ENCODE assay signal across 8 cellular contexts in the genomic region with DNA sequence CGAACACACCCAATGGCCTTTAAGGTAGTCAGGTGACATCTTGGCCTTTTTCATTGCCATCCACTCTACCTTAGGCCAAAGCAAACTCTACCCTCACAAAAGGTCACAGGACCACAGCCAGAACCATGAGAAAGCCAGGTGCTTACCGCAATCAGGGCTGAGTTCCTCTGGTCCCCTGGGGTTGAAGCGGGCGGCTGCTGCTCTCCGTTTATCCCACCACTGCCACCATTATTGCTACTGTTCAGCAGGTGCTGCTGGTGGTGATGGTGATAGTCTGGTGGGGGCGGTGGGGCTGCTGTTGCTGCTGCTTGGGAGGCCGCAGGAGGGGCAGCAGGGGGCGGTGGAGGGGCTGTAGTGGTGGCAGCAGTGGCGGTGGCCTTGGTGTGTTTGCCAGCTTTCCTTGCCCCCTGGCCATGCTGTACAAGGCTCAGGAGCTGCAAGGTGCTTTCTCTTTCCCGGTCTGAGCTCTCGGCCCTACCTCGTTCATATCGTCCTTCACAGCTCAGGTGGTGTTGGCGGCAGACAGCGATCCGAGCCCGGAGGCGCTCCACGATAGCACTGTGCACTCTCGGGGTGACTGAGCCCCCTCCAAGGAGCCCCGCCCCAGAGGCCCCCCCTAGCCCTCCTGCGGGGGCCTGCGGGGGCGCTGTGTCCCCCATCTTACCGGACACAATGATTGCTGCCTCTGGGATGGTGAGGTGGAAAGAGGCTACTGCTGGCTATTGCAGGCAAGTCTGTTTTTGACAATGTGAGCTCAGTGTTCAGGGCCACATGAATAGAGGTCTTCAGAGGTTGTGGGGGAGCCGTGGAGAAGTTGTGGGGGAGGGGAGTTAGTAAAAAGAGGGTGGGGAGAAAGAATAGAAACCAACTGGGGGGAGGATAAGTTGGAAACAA. TPM values are rescaled to one million over a fixed set of nuclear protein-coding genes. Genes with fewer than 3 reads are reported as not detected.
DNase-seq lines count a peak whose midpoint lies in the region; ATAC-seq and TF ChIP-seq lines count a peak whose summit lies in the region.

No MANE protein-coding gene starts in this region.

- H3K27ac Mint-ChIP-seq in CD4-positive, CD25-positive, alpha-beta regulatory T cell, result peak overlapping the region; percentile 89 to 98 (median 94)
- H3K27ac Mint-ChIP-seq in endodermal cell, result no peak overlapping the region
- peak overlapping the region; percentile 96 for H3K27ac Mint-ChIP-seq in stimulated activated naive B cell treated with anti-CD40 and anti-IgM and Interleukin-4, amounts not matched to agents 10 μg/mL and 1 μg/mL and 100 μg/mL, for 72 hours

- peaks cover 62% of the 10 kb centered on the region for H3K79me2 ChIP-seq in MM.1S (ENCODE audit: low read length)

- peaks cover 62% of the 10 kb centered on the region for H3K4me1 ChIP-seq in CD4-positive, CD25-positive, alpha-beta regulatory T cell (ENCODE audit: control insufficient read depth, insufficient read depth, low read length, poor library complexity, severe bottlenecking)
- H3K4me1 ChIP-seq in MM.1S (ENCODE audit: low read length) (peaks cover 30% of the 10 kb centered on the region), endodermal cell (ENCODE audit: control insufficient read depth, insufficient read depth, low read length) (peaks cover 2% of the 10 kb centered on the region)

- H3K27me3 ChIP-seq in CD4-positive, CD25-positive, alpha-beta regulatory T cell (ENCODE audit: control insufficient read depth, insufficient read depth, low read length), result no peaks in the 10 kb centered on the region
- H3K27me3 ChIP-seq in MM.1S (replicated peaks; ENCODE audit: insufficient read depth, low read length) (no peaks in the 10 kb centered on the region), endodermal cell (ENCODE audit: control insufficient read depth, insufficient read depth, low read length, poor library complexity, severe bottlenecking) (no peaks in the 10 kb centered on the region)

- no peaks in the 10 kb centered on the region for H3K9me3 ChIP-seq in CD4-positive, CD25-positive, alpha-beta regulatory T cell (ENCODE audit: control insufficient read depth in 2 of 2, low read length in 2 of 2)
- H3K9me3 ChIP-seq in MM.1S (replicated peaks; ENCODE audit: insufficient read depth, low read length) (no peaks in the 10 kb centered on the region), endodermal cell (ENCODE audit: control insufficient read depth, low read length) (no peaks in the 10 kb centered on the region)

- 72 to 89% methylated on average over 3 to 26 of the region's 26 CpGs for WGBS in endodermal cell (ENCODE audit: insufficient coverage in 1 of 2, insufficient read length in 1 of 2), 2 experiments

- H3K27ac ChIP-seq in CD4-positive, CD25-positive, alpha-beta regulatory T cell (ENCODE audit: insufficient read depth, low read length, poor library complexity, severe bottlenecking), result peak overlapping the region; percentile 75
- H3K27ac ChIP-seq in MM.1S (ENCODE audit: low read length) (peak overlapping the region; percentile 81; the same call in 1 of the 2 replicates), endodermal cell (ENCODE audit: low read depth, low read length) (no peak overlapping the region)

- peaks cover 0 to 1% (median 0%) of the 10 kb centered on the region in 7 donors for H3K9me3 Mint-ChIP-seq in CD4-positive, CD25-positive, alpha-beta regulatory T cell
- peaks cover 7% of the 10 kb centered on the region for H3K9me3 Mint-ChIP-seq in endodermal cell
- H3K9me3 Mint-ChIP-seq in stimulated activated naive B cell treated with anti-CD40 and anti-IgM and Interleukin-4, amounts not matched to agents 10 μg/mL and 1 μg/mL and 100 μg/mL, for 72 hours, result no peaks in the 10 kb centered on the region

- peak overlapping the region; percentile 89 for H3K4me2 ChIP-seq in MM.1S (ENCODE audit: low read depth, low read length)

- peak overlapping the region; percentile 95 to 99 (median 97) for H3K4me3 Mint-ChIP-seq in CD4-positive, CD25-positive, alpha-beta regulatory T cell
- peak overlapping the region; percentile 78 for H3K4me3 Mint-ChIP-seq in endodermal cell
- peak overlapping the region; percentile 98 to 99 for H3K4me3 Mint-ChIP-seq in stimulated activated naive B cell treated with anti-CD40 and anti-IgM and Interleukin-4, amounts not matched to agents 10 μg/mL and 1 μg/mL and 100 μg/mL, for 72 hours

- peaks cover 53% of the 10 kb centered on the region for H3F3A ChIP-seq in MM.1S (ENCODE audit: insufficient read depth, low read length)

- peaks cover 23 to 51% (median 41%) of the 10 kb centered on the region in 4 donors for H3K4me1 Mint-ChIP-seq in CD4-positive, CD25-positive, alpha-beta regulatory T cell
- H3K4me1 Mint-ChIP-seq in endodermal cell, result peaks cover 48% of the 10 kb centered on the region
- H3K4me1 Mint-ChIP-seq in stimulated activated naive B cell treated with anti-CD40 and anti-IgM and Interleukin-4, amounts not matched to agents 10 μg/mL and 1 μg/mL and 100 μg/mL, for 72 hours, result peaks cover 46 to 57% of the 10 kb centered on the region in 2 donors

- H3K36me3 Mint-ChIP-seq in CD4-positive, CD25-positive, alpha-beta regulatory T cell, result peaks cover 5% of the 10 kb centered on the region
- no peaks in the 10 kb centered on the region for H3K36me3 Mint-ChIP-seq in endodermal cell (ENCODE audit: low read depth)
- peaks cover 1 to 3% of the 10 kb centered on the region in 2 donors for H3K36me3 Mint-ChIP-seq in stimulated activated naive B cell treated with anti-CD40 and anti-IgM and Interleukin-4, amounts not matched to agents 10 μg/mL and 1 μg/mL and 100 μg/mL, for 72 hours

- no peaks in the 10 kb centered on the region for H3K36me3 ChIP-seq in CD4-positive, CD25-positive, alpha-beta regulatory T cell (ENCODE audit: control insufficient read depth, insufficient read depth, low read length)
- no peaks in the 10 kb centered on the region for H3K36me3 ChIP-seq in MM.1S (replicated peaks; ENCODE audit: insufficient read depth, low read length)
- no peaks in the 10 kb centered on the region for H3K36me3 ChIP-seq in endodermal cell (ENCODE audit: control insufficient read depth, insufficient read depth, low read length)

- H4K20me1 ChIP-seq in MM.1S (ENCODE audit: insufficient read depth, low read length), result no peaks in the 10 kb centered on the region

- DNase-seq in CD4-positive, CD25-positive, alpha-beta regulatory T cell, result peak; percentile 71 to 75 (median 73)
- peak; percentile 85 for DNase-seq in MM.1S
- DNase-seq in activated CD8-positive, alpha-beta memory T cell treated with anti-CD3 and anti-CD28 coated beads for 24 hours, result peak; percentile 83
- DNase-seq in endodermal cell, result peak; percentile 72
- peak; percentile 44 for DNase-seq in mucosa of gallbladder (ENCODE audit: low spot score)
- peak; percentile 64 for DNase-seq in stimulated activated naive B cell treated with anti-CD40 and anti-IgM and Interleukin-4, amounts not matched to agents 10 μg/mL and 1 μg/mL and 100 μg/mL, for 72 hours
- DNase-seq in SHP77 (lab: John Stamatoyannopoulos, UW), result no peak

- peak; percentile 57 to 59 for ATAC-seq in CD4-positive, CD25-positive, alpha-beta regulatory T cell (ENCODE audit: low read depth in 2 of 2)
- peak; percentile 31 for ATAC-seq in GM21515 (IDR thresholded peaks at IDR 0.05; ENCODE audit: unreplicated experiment)
- ATAC-seq in stimulated activated naive B cell treated with anti-CD40 and anti-IgM and Interleukin-4, amounts not matched to agents 10 μg/mL and 1 μg/mL and 100 μg/mL, for 72 hours (replicated peaks), result peak; percentile 36 to 63

- H3K27me3 Mint-ChIP-seq in CD4-positive, CD25-positive, alpha-beta regulatory T cell, result no peaks in the 10 kb centered on the region
- H3K27me3 Mint-ChIP-seq in endodermal cell (ENCODE audit: insufficient read depth), result no peaks in the 10 kb centered on the region
- H3K27me3 Mint-ChIP-seq in stimulated activated naive B cell treated with anti-CD40 and anti-IgM and Interleukin-4, amounts not matched to agents 10 μg/mL and 1 μg/mL and 100 μg/mL, for 72 hours, result no peaks in the 10 kb centered on the region

- H3K4me3 ChIP-seq in CD4-positive, CD25-positive, alpha-beta regulatory T cell (ENCODE audit: low read depth, low read length), result peak overlapping the region; percentile 98
- peak overlapping the region; percentile 86 for H3K4me3 ChIP-seq in MM.1S (ENCODE audit: low read length)
- H3K4me3 ChIP-seq in endodermal cell (ENCODE audit: low read length), result peak overlapping the region; percentile 100

- no peaks in the 10 kb centered on the region for H3K9me2 ChIP-seq in MM.1S (replicated peaks; ENCODE audit: insufficient read depth, low read length)

- H3K9ac ChIP-seq in MM.1S (ENCODE audit: low read length), result peak overlapping the region; percentile 63
- H3K9ac ChIP-seq in endodermal cell (ENCODE audit: extremely low read depth, low read length, poor library complexity, severe bottlenecking), result peak overlapping the region; percentile 83

- H2AFZ ChIP-seq in MM.1S (ENCODE audit: low read length), result peak overlapping the region; percentile 65

- TF ChIP-seq CTCF in MM.1S (IDR thresholded peaks at IDR 0.05; ENCODE audit: low read length) (peak; percentile 87), endodermal cell (conservative IDR thresholded peaks at IDR 0.05) (peak; percentile 50)

RNA-seq across cellular contexts. Expression of gene MAML2, which starts 1.5 kb away (rescaled TPM):
- 35.6 TPM for total RNA-seq in CD4-positive, CD25-positive, alpha-beta regulatory T cell
- polyA plus RNA-seq in CD4-positive, CD25-positive, alpha-beta regulatory T cell, result 1 to 10 TPM; 4.1 to 9.3 (median 7.8) TPM
- total RNA-seq in endodermal cell, result 1 to 10 TPM; 6.6 to 8.0 TPM
- 16.1 TPM for polyA plus RNA-seq in endodermal cell (2013, experiment 1 of 2)
- polyA plus RNA-seq in endodermal cell (2013, experiment 2 of 2), result 18.3 TPM
- 14.3 TPM for total RNA-seq in mucosa of gallbladder

RNA-seq across cellular contexts. Expression of gene CCDC82, which starts 48.2 kb away (rescaled TPM):
- total RNA-seq in CD4-positive, CD25-positive, alpha-beta regulatory T cell, result 37.3 TPM
- 10 to 100 TPM; 22.2 to 27.8 (median 24.8) TPM for polyA plus RNA-seq in CD4-positive, CD25-positive, alpha-beta regulatory T cell
- total RNA-seq in endodermal cell (10 to 100 TPM; 16.3 to 25.7 TPM), mucosa of gallbladder (19.6 TPM)
- polyA plus RNA-seq in endodermal cell (2013, experiment 1 of 2), result 37.8 TPM
- 40.4 TPM for polyA plus RNA-seq in endodermal cell (2013, experiment 2 of 2)

RNA-seq across cellular contexts. Expression of gene JRKL, which starts 48.3 kb away (rescaled TPM):
- total RNA-seq in CD4-positive, CD25-positive, alpha-beta regulatory T cell, result 4.4 TPM
- polyA plus RNA-seq in CD4-positive, CD25-positive, alpha-beta regulatory T cell, result 1 to 10 TPM; 2.1 to 5.3 (median 3.2) TPM
- total RNA-seq in endodermal cell (1 to 10 TPM; 6.2 to 8.4 TPM), mucosa of gallbladder (12.9 TPM)
- 10.2 TPM for polyA plus RNA-seq in endodermal cell (2013, experiment 1 of 2)
- 9.9 TPM for polyA plus RNA-seq in endodermal cell (2013, experiment 2 of 2)

Comparison
In these comparisons a context has a peak if more than half of its experiments do, and no peak if none do; other contexts are left out.
1. DNase-seq: peak in CD4-positive, CD25-positive, alpha-beta regulatory T cell (3 of 3), MM.1S (single experiment), activated CD8-positive, alpha-beta memory T cell treated with anti-CD3 and anti-CD28 coated beads for 24 hours (single experiment), endodermal cell (single experiment), mucosa of gallbladder (single experiment) and stimulated activated naive B cell treated with anti-CD40 and anti-IgM and Interleukin-4, amounts not matched to agents 10 μg/mL and 1 μg/mL and 100 μg/mL, for 72 hours (single experiment); none in SHP77 (0 of 2).
2. Peak in every context shown above with its lines, with median percentiles within 50 percentile points of each other: ATAC-seq, H3K4me3 ChIP-seq and H3K4me3 Mint-ChIP-seq.